8 cellular contexts compared by ENCODE assay signal in genomic region chr6:122107256-122107655, GRCh38.
"Had no signal": no experiment of that assay in that cellular context is flagged by ENCODE, and none has a peak within 500 bp of the region (broad histone marks: within the 10 kb centered on the region; RNA-seq: fewer than 3 reads in every experiment).

No MANE protein-coding gene starts in this region.

- ATAC-seq: HCT116, K562 had no signal

- H3K4me3 ChIP-seq: GM23248, HAP-1, K562 had no signal

- H3K4me1 ChIP-seq: HAP-1 had no signal

- DNase-seq: GM23248, GOT3, H7, HFFc6, IMR-90 had no signal

- H3K9me3 ChIP-seq: HAP-1 had no signal

- H3K36me3 ChIP-seq: HAP-1 had no signal

- H3K27ac ChIP-seq: GM23248 had no signal
